Comparison of ENCODE assay signal across 31 cellular contexts in genomic region chr12:33180921-33181320, GRCh38.
A peak's percentile ranks its signal among the peaks of the same experiment; 100 is the strongest.
DNase-seq lines count a peak whose midpoint lies in the region; ATAC-seq, FAIRE-seq and TF ChIP-seq lines count a peak whose summit lies in the region.
"Had no signal": no experiment of that assay in that cellular context is flagged by ENCODE, and none has a peak within 500 bp of the region (broad histone marks: within the 10 kb centered on the region; RNA-seq: fewer than 3 reads in every experiment).

No MANE protein-coding gene starts in this region.

- no peak overlapping the region for H3K27ac Mint-ChIP-seq in GM23338
- H3K27ac Mint-ChIP-seq: CD4-positive, alpha-beta T cell; H9; T-cell had no signal

- peaks cover 2% of the 10 kb centered on the region for H3K27me3 Mint-ChIP-seq in GM23338 (ENCODE audit: insufficient read depth, low read depth, poor library complexity)
- H3K27me3 Mint-ChIP-seq: CD4-positive, alpha-beta T cell; T-cell had no signal

- no peaks in the 10 kb centered on the region for H3K36me3 Mint-ChIP-seq in GM23338 (ENCODE audit: low read depth)
- H3K36me3 Mint-ChIP-seq: T-cell had no signal

- no peaks in the 10 kb centered on the region for H4K20me1 ChIP-seq in PC-9 (ENCODE audit: insufficient read depth)
- H4K20me1 ChIP-seq in GM23338 (replicated peaks; ENCODE audit: insufficient read depth) = no peaks in the 10 kb centered on the region

- peaks cover 13% of the 10 kb centered on the region for H3K9me3 Mint-ChIP-seq in GM23338

- no TSS peak for BruUV-seq in PC-9 (replicated peaks; lab: Mats Ljungman, UMichigan)

- POLR2A ChIA-PET in PC-9 (lab: Charles Lee; ENCODE audit: unreplicated experiment) = no interaction called here

- H3K4me3 Mint-ChIP-seq in GM23338 = no peak overlapping the region
- H3K4me3 Mint-ChIP-seq: CD4-positive, alpha-beta T cell; H9; T-cell had no signal

- no peak overlapping the region for H2AFZ ChIP-seq in PC-9
- no peak overlapping the region for H2AFZ ChIP-seq in GM23338

- H3K4me3 ChIP-seq in PC-9 = no peak overlapping the region
- no peak overlapping the region for H3K4me3 ChIP-seq in bronchial epithelial cell (ENCODE audit: low read depth, low read length)
- H3K4me3 ChIP-seq in GM23338 = no peak overlapping the region
- H3K4me3 ChIP-seq: thoracic aorta had no signal

- no peaks in the 10 kb centered on the region for H3K4me1 Mint-ChIP-seq in GM23338
- H3K4me1 Mint-ChIP-seq: H9, T-cell had no signal

- no peaks in the 10 kb centered on the region for H3K27me3 ChIP-seq in PC-9 (ENCODE audit: insufficient read depth, low read depth)
- H3K27me3 ChIP-seq in bronchial epithelial cell (ENCODE audit: control insufficient read depth, insufficient read depth, low read length) = no peaks in the 10 kb centered on the region
- H3K27me3 ChIP-seq in GM23338 (ENCODE audit: insufficient read depth) = no peaks in the 10 kb centered on the region
- H3K27me3 ChIP-seq: neutrophil had no signal

- FAIRE-seq in bronchial epithelial cell (lab: Jason Lieb, UNC) = no peak
- FAIRE-seq: endothelial cell of umbilical vein, G401.6, GM18507, islet of Langerhans, small intestine, TTC549 had no signal

- intact Hi-C loops in PC-9 (cut with micrococcal nuclease; ENCODE audit: unreplicated experiment) = loop anchor here (5.0 kb wide), 1 partner anchor 234 kb away; no protein-coding TSS in a partner anchor

- H3K4me2 ChIP-seq in PC-9 (peak overlapping the region; percentile 34; the same call in 1 of the 2 replicates), GM23338 (no peak overlapping the region)

- H3K79me2 ChIP-seq in PC-9 (ENCODE audit: low read depth) = no peaks in the 10 kb centered on the region
- no peaks in the 10 kb centered on the region for H3K79me2 ChIP-seq in GM23338 (replicated peaks; ENCODE audit: insufficient read depth)

- H3K36me3 ChIP-seq in PC-9 (ENCODE audit: low read depth) = no peaks in the 10 kb centered on the region
- no peaks in the 10 kb centered on the region for H3K36me3 ChIP-seq in bronchial epithelial cell (ENCODE audit: control insufficient read depth, insufficient read depth, low read length)
- no peaks in the 10 kb centered on the region for H3K36me3 ChIP-seq in GM23338 (ENCODE audit: insufficient read depth)
- H3K36me3 ChIP-seq: neutrophil, thoracic aorta had no signal

- TF ChIP-seq CTCF in PC-9 (conservative IDR thresholded peaks at IDR 0.05) (no peak), bronchial epithelial cell (IDR thresholded peaks at IDR 0.05; ENCODE audit: insufficient read depth, low read length, severe bottlenecking) (no peak), GM23338 (conservative IDR thresholded peaks at IDR 0.05; ENCODE audit: low read depth in 2 of 2) (no peak)

- H3K4me1 ChIP-seq in PC-9 (replicated peaks; ENCODE audit: insufficient read depth) (peaks cover 25% of the 10 kb centered on the region), GM23338 (ENCODE audit: insufficient read depth) (no peaks in the 10 kb centered on the region)

- H3F3A ChIP-seq in PC-9 (ENCODE audit: insufficient read depth, low read depth) (peaks cover 7% of the 10 kb centered on the region; the same call in 1 of the 2 replicates), GM23338 (replicated peaks; ENCODE audit: low read depth) (no peaks in the 10 kb centered on the region)

- no peak for TF ChIP-seq POLR2A in erythroblast (IDR thresholded peaks at IDR 0.05; ENCODE audit: low read length)

- H3K27ac ChIP-seq in PC-9 (no peak overlapping the region), GM23338 (ENCODE audit: low read depth) (no peak overlapping the region)
- H3K27ac ChIP-seq: neutrophil, thoracic aorta had no signal

- no peak for ATAC-seq in GM23338
- ATAC-seq: T-cell had no signal

- H3K9me2 ChIP-seq in PC-9 (ENCODE audit: insufficient read depth) = no peaks in the 10 kb centered on the region
- 0 out of 2 replicates have a peak, but pooled peaks cover 8% of the 10 kb centered on the region for H3K9me2 ChIP-seq in GM23338 (ENCODE audit: insufficient read depth)

- peaks cover 12% of the 10 kb centered on the region for H3K9me3 ChIP-seq in PC-9 (ENCODE audit: insufficient read depth, low read depth)
- H3K9me3 ChIP-seq: neutrophil, thoracic aorta had no signal

- CTCF ChIA-PET in PC-9 (lab: Charles Lee) = no interaction called here

- DNase-seq in HT-29 (ENCODE audit: low spot score) = peak; percentile 23
- DNase-seq in PC-9 = peak; percentile 48 to 90
- peak; percentile 23 for DNase-seq in bronchial epithelial cell (ENCODE audit: low read depth)
- peak; percentile 18 for DNase-seq in non-pigmented ciliary epithelial cell (ENCODE audit: low read depth)
- DNase-seq in cerebellar nuclear complex (lab: John Stamatoyannopoulos, UW) = no peak
- DNase-seq in Ammon's horn (ENCODE audit: low spot score) = no peak
- DNase-seq in erythroblast (lab: John Stamatoyannopoulos, UW) = no peak
- no peak for DNase-seq in GM23338 (ENCODE audit: low spot score)
- DNase-seq: activated CD4-positive, alpha-beta T cell treated with anti-CD3 and anti-CD28 coated beads for 1 hour; activated naive CD4-positive, alpha-beta T cell; activated T-cell treated with anti-CD3 and anti-CD28 coated beads, Interleukin-2, amount 50 U/mL, for 1 hour; amniotic stem cell; caudate nucleus; CD4-positive, alpha-beta T cell; H9; hypothalamus; Karpas-422; NCI-H1417 treated with DMSO at 0.1 percent for 48 hours; NCI-H526 treated with DMSO at 0.1 percent for 48 hours; SHP77; small intestine; stimulated activated CD4-positive, alpha-beta T cell treated with anti-CD3 and anti-CD28 coated beads, Interleukin-4, amount 100 ng/mL, for 1 hour; stimulated activated naive CD4-positive, alpha-beta T cell treated with Interleukin-2 at 50 U/mL for 16 hours; T-cell had no signal

TF ChIP-seq in GM23338, 12 proteins besides CTCF, POLR2A, EP300 and RAD21 (continues in another document):
- TF ChIP-seq JUNB (IDR thresholded peaks at IDR 0.05; ENCODE audit: unreplicated experiment) = no peak
- no peak for TF ChIP-seq ZNF114 (CRISPR knock-in tag; IDR thresholded peaks at IDR 0.05)
- TF ChIP-seq ETS1 (IDR thresholded peaks at IDR 0.05) = no peak
- no peak for TF ChIP-seq EZH2 (IDR thresholded peaks at IDR 0.05; ENCODE audit: low read depth, unreplicated experiment)

Comparison
In these comparisons a context has a peak if more than half of its experiments do, and no peak if none do; other contexts are left out.
1. DNase-seq: peak in HT-29 (single experiment), PC-9 (2 of 2), bronchial epithelial cell (single experiment) and non-pigmented ciliary epithelial cell (single experiment); none in cerebellar nuclear complex (0 of 2), Ammon's horn (single experiment), erythroblast (0 of 2) and GM23338 (single experiment).